Comparison of ENCODE assay signal across 8 cellular contexts in the genomic region with DNA sequence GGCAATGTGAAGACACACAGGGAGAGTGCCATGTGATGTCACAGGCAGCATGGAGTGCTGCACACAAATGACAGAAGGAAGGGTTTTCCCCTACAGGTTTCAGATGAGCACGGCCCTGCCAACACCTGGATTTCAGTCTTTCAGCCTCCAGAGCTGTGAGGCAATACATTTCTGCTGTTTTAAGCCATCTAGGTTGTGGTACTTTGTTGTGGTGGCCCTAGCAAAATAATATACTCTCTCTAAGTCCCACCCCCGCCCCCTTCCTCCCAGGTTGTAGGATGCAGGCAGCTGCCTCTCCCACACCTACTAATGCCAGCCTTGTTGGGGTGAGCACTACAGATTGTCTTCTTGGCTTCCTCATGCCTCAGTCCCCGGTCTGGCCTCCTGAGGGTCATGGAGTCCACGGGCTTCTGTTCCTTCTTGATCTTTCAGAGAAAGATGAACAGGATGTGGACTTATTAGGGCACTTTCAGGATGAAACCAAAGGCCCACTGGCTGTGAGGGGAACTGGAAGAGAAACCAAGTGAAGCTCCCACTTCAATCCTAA.
DNase-seq lines count a peak whose midpoint lies in the region; ATAC-seq and TF ChIP-seq lines count a peak whose summit lies in the region.

No MANE protein-coding gene starts in this region.

- H3K36me3 Mint-ChIP-seq in activated CD8-positive, alpha-beta T cell treated with anti-CD3 and anti-CD28 coated beads for 36 hours (ENCODE audit: low read depth), result no peaks in the 10 kb centered on the region
- H3K36me3 Mint-ChIP-seq in chondrocyte (ENCODE audit: low read depth), result no peaks in the 10 kb centered on the region

- no peaks in the 10 kb centered on the region for H3K9me3 Mint-ChIP-seq in activated CD8-positive, alpha-beta T cell treated with anti-CD3 and anti-CD28 coated beads for 36 hours
- no peaks in the 10 kb centered on the region for H3K9me3 Mint-ChIP-seq in chondrocyte (ENCODE audit: low read depth)

- POLR2A ChIA-PET in activated CD8-positive, alpha-beta T cell treated with anti-CD3 and anti-CD28 coated beads for 36 hours (lab: Charles Lee), result interaction anchor here (0.6 kb wide), 1 partner anchor 1532 kb away, joined by 4 read pairs; no protein-coding TSS in a partner anchor

- CTCF ChIA-PET in activated CD8-positive, alpha-beta T cell treated with anti-CD3 and anti-CD28 coated beads for 36 hours (lab: Charles Lee), result interaction anchor here (1.0 to 3.8 kb wide), 3 partner anchors 8 to 16 kb away, joined by 3 to 20 read pairs (median 3); no protein-coding TSS in a partner anchor

- peak; percentile 79 for DNase-seq in GM12865 (ENCODE audit: low read depth)
- peak; percentile 70 for DNase-seq in activated CD8-positive, alpha-beta T cell treated with anti-CD3 and anti-CD28 coated beads for 36 hours
- DNase-seq in SKM-1 (lab: John Stamatoyannopoulos, UW; ENCODE audit: unreplicated experiment), result no peak
- no peak for DNase-seq in stimulated activated naive CD4-positive, alpha-beta T cell (lab: John Stamatoyannopoulos, UW)
- DNase-seq in chondrocyte (ENCODE audit: low spot score), result no peak
- no peak for DNase-seq in head of caudate nucleus

- peaks cover 16% of the 10 kb centered on the region for H3K4me1 Mint-ChIP-seq in activated CD8-positive, alpha-beta T cell treated with anti-CD3 and anti-CD28 coated beads for 36 hours (ENCODE audit: low read depth)
- H3K4me1 Mint-ChIP-seq in chondrocyte (ENCODE audit: low read depth), result peaks cover 15% of the 10 kb centered on the region

- ATAC-seq in GM19372 (IDR thresholded peaks at IDR 0.05; ENCODE audit: low read depth, unreplicated experiment), result peak; percentile 90
- peak; percentile 96 for ATAC-seq in HG02981 (IDR thresholded peaks at IDR 0.05; ENCODE audit: unreplicated experiment)
- ATAC-seq in activated CD8-positive, alpha-beta T cell treated with anti-CD3 and anti-CD28 coated beads for 36 hours, result peak; percentile 91

- no peak for TF ChIP-seq CTCF in GM12865 (IDR thresholded peaks at IDR 0.05; ENCODE audit: insufficient read depth, low read depth, low read length, missing control alignments)
- no peak for TF ChIP-seq CTCF in activated CD8-positive, alpha-beta T cell treated with anti-CD3 and anti-CD28 coated beads for 36 hours (IDR thresholded peaks at IDR 0.05)
- no peak for TF ChIP-seq CTCF in chondrocyte (IDR thresholded peaks at IDR 0.05)

- no peak overlapping the region for H3K27ac Mint-ChIP-seq in activated CD8-positive, alpha-beta T cell treated with anti-CD3 and anti-CD28 coated beads for 36 hours
- H3K27ac Mint-ChIP-seq in chondrocyte (ENCODE audit: unreplicated experiment), result no peak overlapping the region

- intact Hi-C loops in activated CD8-positive, alpha-beta T cell treated with anti-CD3 and anti-CD28 coated beads for 36 hours (cut with micrococcal nuclease), result no loop called here
- intact Hi-C loops in head of caudate nucleus (cut with DNase I), result no loop called here

- H3K4me3 ChIP-seq in GM12865 (ENCODE audit: low read depth, low read length), result no peak overlapping the region

- H3K4me3 Mint-ChIP-seq in activated CD8-positive, alpha-beta T cell treated with anti-CD3 and anti-CD28 coated beads for 36 hours, result no peak overlapping the region
- no peak overlapping the region for H3K4me3 Mint-ChIP-seq in chondrocyte (ENCODE audit: unreplicated experiment)

- H3K27me3 Mint-ChIP-seq in activated CD8-positive, alpha-beta T cell treated with anti-CD3 and anti-CD28 coated beads for 36 hours, result peaks cover 3% of the 10 kb centered on the region
- H3K27me3 Mint-ChIP-seq in chondrocyte (ENCODE audit: low read depth), result no peaks in the 10 kb centered on the region

Comparison
In these comparisons a context has a peak if more than half of its experiments do, and no peak if none do; other contexts are left out.
1. DNase-seq: peak in GM12865 (single experiment) and activated CD8-positive, alpha-beta T cell treated with anti-CD3 and anti-CD28 coated beads for 36 hours (single experiment); none in SKM-1 (single experiment), stimulated activated naive CD4-positive, alpha-beta T cell (0 of 6), chondrocyte (single experiment) and head of caudate nucleus (0 of 42).
2. Peak in every context shown above with its lines, with median percentiles within 50 percentile points of each other: ATAC-seq.